In genomic region chr16:48347191-48347860, GRCh38 we compare ENCODE assay signal across 24 cellular contexts. TPM values are rescaled to one million over a fixed set of nuclear protein-coding genes. Genes with fewer than 3 reads are reported as not detected.
A peak's percentile ranks its signal among the peaks of the same experiment; 100 is the strongest.
DNase-seq lines count a peak whose midpoint lies in the region; ATAC-seq and TF ChIP-seq lines count a peak whose summit lies in the region.
"Had no signal": no experiment of that assay in that cellular context is flagged by ENCODE, and none has a peak within 500 bp of the region (broad histone marks: within the 10 kb centered on the region; RNA-seq: fewer than 3 reads in every experiment).

No MANE protein-coding gene starts in this region.

- POLR2A ChIA-PET in naive thymus-derived CD8-positive, alpha-beta T cell (lab: Charles Lee) = interaction anchor here (0.7 kb wide), 1 partner anchor 29 kb away, joined by 3 read pairs; no protein-coding TSS in a partner anchor

- intact Hi-C loops in vagina (cut with DNase I) = no loop called here

- TF ChIP-seq POLR2A in NB4 (IDR thresholded peaks at IDR 0.05; ENCODE audit: extremely low read depth, insufficient read length) = no peak
- no peak for TF ChIP-seq POLR2A in vagina (IDR thresholded peaks at IDR 0.05)

- no peak overlapping the region for H3K4me3 Mint-ChIP-seq in naive thymus-derived CD8-positive, alpha-beta T cell
- H3K4me3 Mint-ChIP-seq: CD4-positive, alpha-beta memory T cell; mesothelial cell of epicardium; neural crest cell had no signal

- peaks cover 0 to 70% (median 18%) of the 10 kb centered on the region in 3 donors for H3K36me3 Mint-ChIP-seq in naive thymus-derived CD8-positive, alpha-beta T cell

- H3K27ac Mint-ChIP-seq in naive thymus-derived CD8-positive, alpha-beta T cell = peak overlapping the region; percentile 44 to 91 (median 76)
- H3K27ac Mint-ChIP-seq: mesothelial cell of epicardium had no signal

- H3K27me3 ChIP-seq in vagina (no peaks in the 10 kb centered on the region), MG63 (no peaks in the 10 kb centered on the region)
- H3K27me3 ChIP-seq: ascending aorta, right atrium auricular region, tibial artery had no signal

- peak; percentile 66 to 89 for ATAC-seq in naive thymus-derived CD8-positive, alpha-beta T cell
- ATAC-seq: A549 had no signal

- H3K4me1 ChIP-seq in vagina = no peaks in the 10 kb centered on the region
- H3K4me1 ChIP-seq: A549, ascending aorta, right atrium auricular region, tibial artery had no signal

- TF ChIP-seq CTCF in NB4 (IDR thresholded peaks at IDR 0.05; ENCODE audit: low read depth, low read length) (no peak), vagina (IDR thresholded peaks at IDR 0.05) (no peak)

- no peaks in the 10 kb centered on the region for H3K9me3 ChIP-seq in vagina
- H3K9me3 ChIP-seq in MG63 = no peaks in the 10 kb centered on the region
- H3K9me3 ChIP-seq: A549, ascending aorta, right atrium auricular region, tibial artery had no signal

- no peak overlapping the region for H3K27ac ChIP-seq in vagina
- H3K27ac ChIP-seq: A549, ascending aorta, right atrium auricular region, tibial artery had no signal

- peak; percentile 9 to 63 for DNase-seq in NOMO-1 (lab: John Stamatoyannopoulos, UW; ENCODE audit: unreplicated experiment in 2 of 2)
- DNase-seq in NOMO-1 treated with dmso at 0.1 percent for 144 hours (lab: John Stamatoyannopoulos, UW; ENCODE audit: unreplicated experiment) = no peak
- DNase-seq in NB4 (ENCODE audit: low read depth) = peak; percentile 38
- peak; percentile 36 for DNase-seq in cerebellar cortex (ENCODE audit: low spot score)
- DNase-seq in naive thymus-derived CD8-positive, alpha-beta T cell = peak in 6 of 10 donors; percentile 5 to 58 (median 30)
- no peak for DNase-seq in vagina (ENCODE audit: extremely low spot score in 2 of 2)
- no peak for DNase-seq in MG63
- no peak for DNase-seq in GM03348 (ENCODE audit: low spot score)
- DNase-seq: activated CD4-positive, CD25-positive, alpha-beta regulatory T cell treated with anti-CD3 and anti-CD28 coated beads, Interleukin-2, amount 50 U/mL, for 72 hours; DMS79; foreskin fibroblast; GOT3; IMR-90; kidney; MV-4-11; NCI-H2081; T-helper 9 cell; tibial artery had no signal

- no peaks in the 10 kb centered on the region for H3K27me3 Mint-ChIP-seq in naive thymus-derived CD8-positive, alpha-beta T cell
- H3K27me3 Mint-ChIP-seq: CD4-positive, alpha-beta memory T cell had no signal

- H3K4me3 ChIP-seq in NB4 (ENCODE audit: low read depth, low read length) = no peak overlapping the region
- H3K4me3 ChIP-seq in vagina = no peak overlapping the region
- no peak overlapping the region for H3K4me3 ChIP-seq in MG63
- H3K4me3 ChIP-seq: A549, ascending aorta, right atrium auricular region, tibial artery had no signal

- H3K9me3 Mint-ChIP-seq in naive thymus-derived CD8-positive, alpha-beta T cell = no peaks in the 10 kb centered on the region
- H3K9me3 Mint-ChIP-seq: CD4-positive, alpha-beta memory T cell; mesothelial cell of epicardium; neural crest cell had no signal

- H3K36me3 ChIP-seq in vagina (peaks cover 0 to 27% of the 10 kb centered on the region in 2 donors), MG63 (peaks cover 7% of the 10 kb centered on the region; the same call in 1 of the 2 replicates)

- H3K4me1 Mint-ChIP-seq in naive thymus-derived CD8-positive, alpha-beta T cell = peaks cover 0 to 21% (median 6%) of the 10 kb centered on the region in 4 donors
- H3K4me1 Mint-ChIP-seq: mesothelial cell of epicardium had no signal

RNA-seq across cellular contexts. Expression of gene SIAH1, which starts 37.9 kb away (rescaled TPM):
- 10 to 100 TPM; 22.8 to 25.9 TPM for total RNA-seq in naive thymus-derived CD8-positive, alpha-beta T cell
- 10 to 100 TPM; 10.8 to 16.7 (median 12.0) TPM for polyA plus RNA-seq in naive thymus-derived CD8-positive, alpha-beta T cell
- 26.8 TPM for total RNA-seq in vagina
- 7.7 and 8.6 TPM in 2 replicates for total RNA-seq in MG63 (2014; rRNA removed; shearing (Covaris generic); ENCODE audit: low replicate concordance)

Comparison
In these comparisons a context has a peak if more than half of its experiments do, and no peak if none do; other contexts are left out.
1. DNase-seq: peak in NOMO-1 (2 of 2), NB4 (single experiment), cerebellar cortex (single experiment) and naive thymus-derived CD8-positive, alpha-beta T cell (6 of 10); none in NOMO-1 treated with dmso at 0.1 percent for 144 hours (single experiment), vagina (0 of 2), MG63 (single experiment) and GM03348 (single experiment).